ENCODE assay signal across 9 cellular contexts in genomic region chr1:221667504-221667903, GRCh38.
A peak's percentile ranks its signal among the peaks of the same experiment; 100 is the strongest.
DNase-seq lines count a peak whose midpoint lies in the region; ATAC-seq lines count a peak whose summit lies in the region.
"Had no signal": no experiment of that assay in that cellular context is flagged by ENCODE, and none has a peak within 500 bp of the region (broad histone marks: within the 10 kb centered on the region; RNA-seq: fewer than 3 reads in every experiment).

No MANE protein-coding gene starts in this region.

- H3K36me3 Mint-ChIP-seq in activated T-cell treated with anti-CD3 and anti-CD28 coated beads, Interleukin-2, amount 50 U/mL, for 72 hours (ENCODE audit: insufficient read depth in 2 of 2) = no peaks in the 10 kb centered on the region
- H3K36me3 Mint-ChIP-seq in activated T-helper 17 cell treated with anti-CD3 and anti-CD28 coated beads, Interleukin-2, amount 50 U/mL, for 72 hours (ENCODE audit: low read depth) = no peaks in the 10 kb centered on the region

- ATAC-seq in activated T-cell treated with anti-CD3 and anti-CD28 coated beads, Interleukin-2, amount 50 U/mL, for 72 hours (replicated peaks in 1 of 2) = peak; percentile 71 to 76
- ATAC-seq in HG03066 (IDR thresholded peaks at IDR 0.05; ENCODE audit: low read depth, unreplicated experiment) = peak; percentile 92
- peak; percentile 82 for ATAC-seq in activated T-helper 17 cell treated with anti-CD3 and anti-CD28 coated beads, Interleukin-2, amount 50 U/mL, for 72 hours (replicated peaks)
- ATAC-seq in stimulated activated naive CD8-positive, alpha-beta T cell treated with anti-CD3 and anti-CD28 coated beads, Interleukin-15, Interleukin-2, amounts not matched to agents 100 U/mL and 50 U/mL, for 24 hours = peak; percentile 76

- H3K9me3 Mint-ChIP-seq in activated T-cell treated with anti-CD3 and anti-CD28 coated beads, Interleukin-2, amount 50 U/mL, for 72 hours = peaks cover 0 to 1% of the 10 kb centered on the region in 2 donors
- H3K9me3 Mint-ChIP-seq in activated T-helper 17 cell treated with anti-CD3 and anti-CD28 coated beads, Interleukin-2, amount 50 U/mL, for 72 hours = no peaks in the 10 kb centered on the region

- DNase-seq in activated T-cell treated with anti-CD3 and anti-CD28 coated beads, Interleukin-2, amount 50 U/mL, for 72 hours = no peak
- DNase-seq in activated T-cell treated with anti-CD3 and anti-CD28 coated beads, Interleukin-2, amount 50 U/mL, for 1 hour = no peak
- no peak for DNase-seq in stimulated activated naive CD8-positive, alpha-beta T cell treated with anti-CD3 and anti-CD28 coated beads, Interleukin-15, Interleukin-2, amounts not matched to agents 100 U/mL and 50 U/mL, for 24 hours
- no peak for DNase-seq in 8988T
- DNase-seq in NCI-H128 (lab: John Stamatoyannopoulos, UW; ENCODE audit: unreplicated experiment) = no peak
- DNase-seq in mesenteric fat pad (ENCODE audit: low spot score) = no peak

- peak overlapping the region in 1 of 2 donors; percentile 7 for H3K4me3 Mint-ChIP-seq in activated T-cell treated with anti-CD3 and anti-CD28 coated beads, Interleukin-2, amount 50 U/mL, for 72 hours
- H3K4me3 Mint-ChIP-seq in activated T-helper 17 cell treated with anti-CD3 and anti-CD28 coated beads, Interleukin-2, amount 50 U/mL, for 72 hours = no peak overlapping the region
- H3K4me3 Mint-ChIP-seq: B cell had no signal

- no peak overlapping the region for H3K27ac Mint-ChIP-seq in activated T-cell treated with anti-CD3 and anti-CD28 coated beads, Interleukin-2, amount 50 U/mL, for 72 hours
- no peak overlapping the region for H3K27ac Mint-ChIP-seq in activated T-helper 17 cell treated with anti-CD3 and anti-CD28 coated beads, Interleukin-2, amount 50 U/mL, for 72 hours
- H3K27ac Mint-ChIP-seq: B cell had no signal

- peaks cover 16% of the 10 kb centered on the region for H3K27me3 Mint-ChIP-seq in activated T-cell treated with anti-CD3 and anti-CD28 coated beads, Interleukin-2, amount 50 U/mL, for 72 hours (ENCODE audit: low read depth)
- H3K27me3 Mint-ChIP-seq in activated T-helper 17 cell treated with anti-CD3 and anti-CD28 coated beads, Interleukin-2, amount 50 U/mL, for 72 hours = peaks cover 7% of the 10 kb centered on the region

- peaks cover 14% of the 10 kb centered on the region for H3K4me1 Mint-ChIP-seq in activated T-cell treated with anti-CD3 and anti-CD28 coated beads, Interleukin-2, amount 50 U/mL, for 72 hours (ENCODE audit: low read depth)
- H3K4me1 Mint-ChIP-seq in activated T-helper 17 cell treated with anti-CD3 and anti-CD28 coated beads, Interleukin-2, amount 50 U/mL, for 72 hours = peaks cover 7% of the 10 kb centered on the region
- H3K4me1 Mint-ChIP-seq: B cell had no signal
